15 cellular contexts compared by ENCODE assay signal in the genomic region with DNA sequence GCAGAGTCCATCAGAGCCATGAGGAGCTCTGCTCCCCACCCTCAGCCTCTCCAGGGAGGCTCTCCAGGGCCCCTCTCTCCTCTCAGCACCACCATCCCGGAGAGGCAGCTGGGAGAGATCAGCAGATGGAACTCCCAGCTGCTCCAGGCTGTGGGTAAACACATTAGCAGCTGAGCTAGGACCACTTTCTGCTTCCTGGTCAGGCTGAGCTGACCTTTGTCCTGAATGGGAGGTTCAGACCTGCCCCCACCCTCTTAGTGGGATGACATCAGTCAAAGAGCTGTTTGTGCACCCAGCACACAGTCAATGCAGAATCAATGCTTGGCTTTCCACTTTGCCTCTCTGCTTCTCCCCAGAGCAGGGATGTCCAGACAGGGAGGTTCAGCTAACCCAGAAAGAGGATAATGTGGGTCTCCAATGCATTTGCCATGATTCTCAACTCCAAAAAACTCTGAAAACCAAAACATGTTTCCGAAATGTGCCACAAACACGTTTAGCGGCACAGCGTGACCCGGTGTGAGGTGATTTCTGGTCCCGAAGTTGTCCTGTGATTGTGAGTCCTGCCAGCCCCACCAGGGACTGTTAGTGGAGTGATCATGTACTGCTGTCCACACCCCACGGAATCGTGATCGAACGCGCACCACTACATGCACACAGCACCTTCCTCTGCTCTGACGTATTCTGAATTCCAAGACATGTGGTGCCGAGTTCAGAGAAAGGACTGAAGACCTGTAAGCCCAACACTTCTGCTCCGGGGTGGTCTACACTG. TPM values are rescaled to one million over a fixed set of nuclear protein-coding genes. Genes with fewer than 3 reads are reported as not detected.
DNase-seq lines count a peak whose midpoint lies in the region; ATAC-seq, FAIRE-seq and TF ChIP-seq lines count a peak whose summit lies in the region.
"Had no signal": no experiment of that assay in that cellular context is flagged by ENCODE, and none has a peak within 500 bp of the region (broad histone marks: within the 10 kb centered on the region; RNA-seq: fewer than 3 reads in every experiment).

No MANE protein-coding gene starts in this region.

- no peak overlapping the region for H3K9ac ChIP-seq in PC-3 (ENCODE audit: low read length)

- no peak for FAIRE-seq in pancreas (lab: Jason Lieb, UNC)

- no peaks in the 10 kb centered on the region for H3K79me2 ChIP-seq in PC-3 (ENCODE audit: low read length)

- TF ChIP-seq CTCF in pancreas (IDR thresholded peaks at IDR 0.05): no peak
- TF ChIP-seq CTCF in esophagus muscularis mucosa (IDR thresholded peaks at IDR 0.05): no peak
- no peak for TF ChIP-seq CTCF in PC-3 (conservative IDR thresholded peaks at IDR 0.05; ENCODE audit: low read depth, low read length)

- POLR2A ChIA-PET in PC-3 (lab: Charles Lee; ENCODE audit: unreplicated experiment): no interaction called here

- H3K4me1 ChIP-seq in pancreas (peaks cover 0 to 5% (median 3%) of the 10 kb centered on the region in 3 donors), esophagus muscularis mucosa (peaks cover under 1 to 12% (median 5%) of the 10 kb centered on the region in 4 donors), PC-3 (ENCODE audit: insufficient read depth, low read length) (no peaks in the 10 kb centered on the region)

- DNase-seq in DMS53 treated with DMSO at 0.1 percent for 48 hours (lab: John Stamatoyannopoulos, UW; ENCODE audit: unreplicated experiment): peak; percentile 98
- peak; percentile 28 for DNase-seq in NCI-H526 treated with DMSO at 0.1 percent for 48 hours (lab: John Stamatoyannopoulos, UW)
- DNase-seq in head of caudate nucleus: peak; percentile 38 to 93 (median 82)
- DNase-seq in pancreas: peak in 2 of 6 donors; percentile 28 to 48
- DNase-seq in activated naive CD4-positive, alpha-beta T cell treated with Interleukin-2 at 50 U/mL for 16 hours: no peak
- no peak for DNase-seq in esophagus muscularis mucosa (ENCODE audit: extremely low spot score)
- DNase-seq in PC-3: no peak
- DNase-seq in ecto neural progenitor cell (ENCODE audit: low spot score): no peak
- DNase-seq: activated CD4-positive, alpha-beta T cell treated with anti-CD3 and anti-CD28 coated beads, Interleukin-2, amount 50 U/mL, for 4 hours; activated naive CD4-positive, alpha-beta T cell; CD4-positive, CD25-positive, alpha-beta regulatory T cell; foreskin melanocyte; SW 1271 had no signal

- no peaks in the 10 kb centered on the region for H4K20me1 ChIP-seq in PC-3 (ENCODE audit: low read length)

- no peaks in the 10 kb centered on the region for H3F3A ChIP-seq in PC-3 (ENCODE audit: low read length, unreplicated experiment)

- intact Hi-C loops in head of caudate nucleus (cut with DNase I) (no loop called here), pancreas (cut with DNase I) (no loop called here), esophagus muscularis mucosa (cut with DNase I) (no loop called here), PC-3 (cut with micrococcal nuclease) (no loop called here)

- no peak for TF ChIP-seq EP300 in esophagus muscularis mucosa (IDR thresholded peaks at IDR 0.05)

- no peaks in the 10 kb centered on the region for H3K36me3 ChIP-seq in pancreas
- H3K36me3 ChIP-seq in esophagus muscularis mucosa: no peaks in the 10 kb centered on the region
- no peaks in the 10 kb centered on the region for H3K36me3 ChIP-seq in PC-3 (ENCODE audit: low read depth, low read length)

- H3K4me2 ChIP-seq in PC-3 (ENCODE audit: low read length): no peak overlapping the region

- H3K27ac ChIP-seq in pancreas (peak overlapping the region in 1 of 4 donors; percentile 22), esophagus muscularis mucosa (replicated peaks in 1 of 4) (peak overlapping the region in 1 of 4 donors; percentile 57), PC-3 (ENCODE audit: low read length) (no peak overlapping the region)

- no peaks in the 10 kb centered on the region for H3K9me3 ChIP-seq in pancreas
- no peaks in the 10 kb centered on the region for H3K9me3 ChIP-seq in esophagus muscularis mucosa
- H3K9me3 ChIP-seq in PC-3 (ENCODE audit: low read length): no peaks in the 10 kb centered on the region

- no peaks in the 10 kb centered on the region for H3K9me2 ChIP-seq in PC-3 (replicated peaks; ENCODE audit: low read length)

- no peak for TF ChIP-seq POLR2A in esophagus muscularis mucosa (IDR thresholded peaks at IDR 0.05; ENCODE audit: low read depth)

- ATAC-seq in pancreas (peak; percentile 77 to 94 (median 87)), PC-3 (no peak)

- WGBS in pancreas, 2 donors: 53% methylated on average over 15 of the region's 15 CpGs
- 85% methylated on average over 15 of the region's 15 CpGs for WGBS in esophagus muscularis mucosa

- BruUV-seq in PC-3 (replicated peaks; lab: Mats Ljungman, UMichigan): no TSS peak

- H3K27me3 ChIP-seq in pancreas (no peaks in the 10 kb centered on the region), esophagus muscularis mucosa (peaks cover 0 to 35% (median 0%) of the 10 kb centered on the region in 4 donors), PC-3 (ENCODE audit: low read length) (peaks cover 34% of the 10 kb centered on the region)

- CTCF ChIA-PET in PC-3 (lab: Charles Lee): no interaction called here

- H2AFZ ChIP-seq in PC-3 (ENCODE audit: low read length): no peak overlapping the region

- no peak overlapping the region for H3K4me3 ChIP-seq in pancreas
- no peak overlapping the region for H3K4me3 ChIP-seq in esophagus muscularis mucosa
- no peak overlapping the region for H3K4me3 ChIP-seq in PC-3 (ENCODE audit: low read length)
- H3K4me3 ChIP-seq: coronary artery had no signal

RNA-seq across cellular contexts. Expression of a gene that starts 6.7 kb away (rescaled TPM):
- total RNA-seq in pancreas (under 1 TPM; 0.22 to 0.86 (median 0.43) TPM), esophagus muscularis mucosa (under 1 TPM in 3 of 4 donors, not detected in 1; 0.39 to 0.83 (median 0.40) TPM), PC-3 (2014; rRNA removed) (not detected in 2 replicates)
- polyA plus RNA-seq in pancreas: 1 to 10 TPM in 1 of 2 donors, under 1 TPM in 1; 0.61 to 2.8 TPM
- total RNA-seq: CD4-positive, CD25-positive, alpha-beta regulatory T cell; mesothelial cell of epicardium had no signal
- polyA plus RNA-seq: CD4-positive, CD25-positive, alpha-beta regulatory T cell had no signal

RNA-seq across cellular contexts. Expression of a gene that starts 12.4 kb away (rescaled TPM):
- total RNA-seq in pancreas (under 1 TPM; 0.08 to 0.22 (median 0.15) TPM), esophagus muscularis mucosa (under 1 TPM in 1 of 4 donors, not detected in 3; 0.17 TPM), PC-3 (2014; rRNA removed) (not detected in 2 replicates)
- 1 to 10 TPM in 1 of 2 donors, under 1 TPM in 1; 0.19 to 1.7 TPM for polyA plus RNA-seq in pancreas
- total RNA-seq: CD4-positive, CD25-positive, alpha-beta regulatory T cell had no signal

RNA-seq across cellular contexts. Expression of a gene that starts 48.0 kb away (rescaled TPM):
- total RNA-seq in pancreas (1 to 10 TPM in 1 of 6 donors, under 1 TPM in 5; 0.22 to 1.0 (median 0.49) TPM), esophagus muscularis mucosa (1 to 10 TPM in 3 of 4 donors, under 1 TPM in 1; under 0.01 to 3.8 (median 1.3) TPM), PC-3 (2014; rRNA removed) (not detected in 2 replicates)
- 10 to 100 TPM in 1 of 2 donors, 1 to 10 TPM in 1; 5.7 to 13.5 TPM for polyA plus RNA-seq in pancreas
- total RNA-seq: mesothelial cell of epicardium had no signal

RNA-seq across cellular contexts. Expression of a gene that starts 57.9 kb away (rescaled TPM):
- total RNA-seq in pancreas: 100 to 1,000 TPM in 1 of 6 donors, 10 to 100 TPM in 5; 38.2 to 106 (median 49.9) TPM
- polyA plus RNA-seq in pancreas: 10 to 100 TPM; 40.4 to 68.0 TPM
- total RNA-seq in esophagus muscularis mucosa: 10 to 100 TPM; 12.6 to 23.6 (median 14.5) TPM
- 209 and 210 TPM in 2 replicates for total RNA-seq in PC-3 (2014; rRNA removed)
- total RNA-seq: CD4-positive, CD25-positive, alpha-beta regulatory T cell had no signal
- polyA plus RNA-seq: CD4-positive, CD25-positive, alpha-beta regulatory T cell had no signal

Comparison
In these comparisons a context has a peak if more than half of its experiments do, and no peak if none do; other contexts are left out.
1. DNase-seq: peak in DMS53 treated with DMSO at 0.1 percent for 48 hours (single experiment), NCI-H526 treated with DMSO at 0.1 percent for 48 hours (single experiment) and head of caudate nucleus (42 of 42); none in activated naive CD4-positive, alpha-beta T cell treated with Interleukin-2 at 50 U/mL for 16 hours (single experiment), esophagus muscularis mucosa (single experiment), PC-3 (single experiment) and ecto neural progenitor cell (single experiment).